In the genomic region with DNA sequence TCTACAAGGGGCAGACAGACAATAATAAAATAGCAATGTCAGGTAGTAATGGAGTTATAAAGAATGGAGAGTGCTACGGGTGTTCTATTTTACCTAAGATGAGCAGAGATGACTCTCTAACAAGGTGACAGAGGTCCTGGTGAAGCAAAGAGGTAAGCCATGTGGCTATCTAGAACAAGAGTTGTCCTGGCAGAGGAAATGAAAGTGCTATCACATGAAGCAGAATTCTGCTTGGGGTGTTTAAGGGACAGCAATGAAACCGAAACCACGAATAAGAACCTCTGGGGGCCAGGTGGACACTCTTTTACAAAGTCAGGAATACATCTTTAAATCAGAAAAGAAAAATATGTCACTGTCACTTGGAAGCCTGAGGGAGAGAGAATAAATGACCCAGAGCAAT, we compare ENCODE assay signal across 17 cellular contexts.
"Had no signal": no experiment of that assay in that cellular context is flagged by ENCODE, and none has a peak within 500 bp of the region (broad histone marks: within the 10 kb centered on the region; RNA-seq: fewer than 3 reads in every experiment).

No MANE protein-coding gene starts in this region.

- H3K27ac ChIP-seq: coronary artery, prostate gland had no signal

- FAIRE-seq: kidney, TTC549 had no signal

- H3K9me3 ChIP-seq: prostate gland had no signal

- DNase-seq: activated CD4-positive, alpha-beta T cell treated with anti-CD3 and anti-CD28 coated beads, Interleukin-2, amount 10 ng/mL, durations not matched to agents 7 days and 5 days; activated CD4-positive, CD25-positive, alpha-beta regulatory T cell; activated naive CD4-positive, alpha-beta T cell treated with anti-CD3 and anti-CD28 coated beads, Interleukin-2, amount 10 ng/mL, durations not matched to agents 7 days and 5 days; activated T-cell treated with anti-CD3 and anti-CD28 coated beads for 4 hours; effector memory CD4-positive, alpha-beta T cell; kidney; left ventricle myocardium superior; mesenchymal stem cell; nucleus accumbens; stimulated activated CD4-positive, alpha-beta T cell treated with anti-CD3 and anti-CD28 coated beads, Interleukin-12 subunit alpha, Interleukin-12 subunit beta, amount 100 ng/mL, for 4 hours; stimulated activated naive CD4-positive, alpha-beta T cell treated with Interleukin-2 at 50 U/mL for 16 hours had no signal

- H3K4me1 ChIP-seq: prostate gland had no signal

- H3K4me3 ChIP-seq: coronary artery, prostate gland had no signal

- H3K36me3 ChIP-seq: prostate gland had no signal

- ATAC-seq: activated T-helper 17 cell treated with anti-CD3 and anti-CD28 coated beads, Interleukin-2, amount 50 U/mL, for 72 hours; left ventricle myocardium superior; natural killer cell treated with Interleukin-12 subunit alpha and Interleukin-12 subunit beta and Interleukin-15 and Interleukin-18, amount 100 ng/mL, for 72 hours; sciatic nerve had no signal
